In the genomic region with DNA sequence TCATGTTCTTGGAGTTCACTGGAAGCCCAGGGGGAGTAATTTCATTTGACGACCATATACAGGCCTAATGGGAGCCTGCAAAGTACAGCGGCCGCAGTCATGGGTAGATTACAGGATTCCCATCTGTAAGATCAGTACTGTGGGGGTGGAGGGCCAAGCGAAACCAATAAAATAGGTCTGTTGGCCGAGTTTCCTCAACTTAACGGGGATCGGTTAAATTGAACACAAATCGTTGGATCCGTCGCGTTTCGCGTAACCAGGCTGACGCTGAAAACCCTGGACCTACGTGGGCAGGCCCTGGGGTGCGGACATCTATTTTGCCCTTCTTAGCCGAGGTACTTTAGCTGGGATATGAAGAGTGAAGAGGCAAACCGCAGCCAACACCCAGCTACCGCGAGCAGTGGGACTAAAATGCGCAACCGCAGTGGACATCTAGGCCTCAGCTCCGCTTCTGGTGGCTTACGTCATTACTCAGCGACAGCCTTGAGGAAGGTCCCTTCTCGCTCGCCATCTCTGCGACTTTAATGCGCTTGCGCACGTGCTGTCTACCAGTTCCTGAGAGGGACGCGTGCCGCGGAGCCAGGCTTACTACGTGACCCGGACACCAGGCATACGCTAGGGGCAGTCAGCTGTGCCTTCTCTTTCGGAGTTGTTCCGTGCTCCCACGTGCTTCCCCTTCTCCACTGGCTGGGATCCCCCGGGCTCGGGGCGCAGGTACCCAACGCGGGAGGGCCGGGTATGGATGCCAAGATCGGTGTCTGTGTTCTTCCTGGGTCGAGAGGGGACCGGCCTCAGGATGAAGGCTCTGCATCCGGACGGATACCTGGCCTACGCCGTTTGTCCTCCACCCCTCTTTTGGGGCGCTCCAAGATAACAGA, we compare ENCODE assay signal across 8 cellular contexts. TPM values are rescaled to one million over a fixed set of nuclear protein-coding genes. Genes with fewer than 3 reads are reported as not detected.
DNase-seq lines count a peak whose midpoint lies in the region; ATAC-seq and TF ChIP-seq lines count a peak whose summit lies in the region.

A gene (plus strand): TSS at position 551 of the 878 bp plus-strand sequence. CDS start 2,597 bp downstream, outside the sequence.

- H3K36me3 Mint-ChIP-seq in natural killer cell treated with Interleukin-12 subunit alpha and Interleukin-12 subunit beta and Interleukin-15 and Interleukin-18, amount 100 ng/mL, for 72 hours: peaks cover 15% of the 10 kb centered on the region

- H3K4me2 ChIP-seq in Loucy (ENCODE audit: low read depth, low read length, poor library complexity, severe bottlenecking): peak within 1 kb of the TSS; percentile 77

- H3K4me1 Mint-ChIP-seq in natural killer cell treated with Interleukin-12 subunit alpha and Interleukin-12 subunit beta and Interleukin-15 and Interleukin-18, amount 100 ng/mL, for 72 hours (ENCODE audit: low read depth in 2 of 2): peaks cover 38 to 41% of the 10 kb centered on the region in 2 donors

- H3K9me3 Mint-ChIP-seq in natural killer cell treated with Interleukin-12 subunit alpha and Interleukin-12 subunit beta and Interleukin-15 and Interleukin-18, amount 100 ng/mL, for 72 hours: no peaks in the 10 kb centered on the region

- TF ChIP-seq POLR2A in Raji (IDR thresholded peaks at IDR 0.05; ENCODE audit: insufficient read depth, low read depth, low read length): peak; percentile 98

- H3K27me3 Mint-ChIP-seq in natural killer cell treated with Interleukin-12 subunit alpha and Interleukin-12 subunit beta and Interleukin-15 and Interleukin-18, amount 100 ng/mL, for 72 hours: no peaks in the 10 kb centered on the region

- H3K9ac ChIP-seq in Loucy (ENCODE audit: low read depth, low read length, poor library complexity, severe bottlenecking): peak within 1 kb of the TSS; percentile 76

- H3K4me1 ChIP-seq in Loucy (ENCODE audit: insufficient read depth, low read length, poor library complexity, severe bottlenecking): peaks cover 16% of the 10 kb centered on the region

- H4K20me1 ChIP-seq in Loucy (ENCODE audit: insufficient read depth, low read length, poor library complexity, severe bottlenecking): no peaks in the 10 kb centered on the region

- H3K36me3 ChIP-seq in H7 (replicated peaks; ENCODE audit: control insufficient read depth, insufficient read depth, low read length): peaks cover 16% of the 10 kb centered on the region
- peaks cover 33% of the 10 kb centered on the region for H3K36me3 ChIP-seq in Loucy (ENCODE audit: insufficient read depth, low read length)

- H3K9me2 ChIP-seq in Loucy (replicated peaks; ENCODE audit: low read depth, low read length): no peaks in the 10 kb centered on the region

- in situ Hi-C loops in G401 (cut with HindIII; ENCODE audit: low sequenced_read_pairs): no loop called here

- H3K4me3 Mint-ChIP-seq in natural killer cell treated with Interleukin-12 subunit alpha and Interleukin-12 subunit beta and Interleukin-15 and Interleukin-18, amount 100 ng/mL, for 72 hours: peak within 1 kb of the TSS; percentile 97

- H3K4me3 ChIP-seq in H7 (ENCODE audit: insufficient read depth, low read depth, low read length) (peak within 1 kb of the TSS; percentile 72), Loucy (ENCODE audit: low read length, poor library complexity, severe bottlenecking) (peak within 1 kb of the TSS; percentile 82)

- peaks cover 9% of the 10 kb centered on the region; the same call in 1 of the 2 replicates for H3F3A ChIP-seq in Loucy (ENCODE audit: low read depth)

- DNase-seq in G401 (ENCODE audit: low spot score) (peak; percentile 97), H7 (peak; percentile 89), fibroblast of peridontal ligament (ENCODE audit: extremely low read depth) (peak; percentile 99)
- peak; percentile 94 for DNase-seq in activated T-helper 9 cell treated with anti-CD3 and anti-CD28 coated beads, Interleukin-2, amount 50 U/mL, for 16 hours (ENCODE audit: low read depth)
- peak; percentile 98 for DNase-seq in natural killer cell treated with Interleukin-12 subunit alpha and Interleukin-12 subunit beta and Interleukin-15 and Interleukin-18, amount 100 ng/mL, for 72 hours (ENCODE audit: low spot score)
- DNase-seq in stimulated activated naive CD8-positive, alpha-beta T cell treated with anti-CD3 and anti-CD28 coated beads, Interleukin-15, Interleukin-2, amounts not matched to agents 100 U/mL and 50 U/mL, for 24 hours: peak; percentile 96

- H3K27me3 ChIP-seq in H7 (ENCODE audit: control insufficient read depth, insufficient read depth, low read length) (no peaks in the 10 kb centered on the region), Loucy (ENCODE audit: insufficient read depth, low read length, poor library complexity, severe bottlenecking) (no peaks in the 10 kb centered on the region)

- peak within 1 kb of the TSS; percentile 95 to 98 for H3K27ac Mint-ChIP-seq in natural killer cell treated with Interleukin-12 subunit alpha and Interleukin-12 subunit beta and Interleukin-15 and Interleukin-18, amount 100 ng/mL, for 72 hours

- peak; percentile 97 for ATAC-seq in natural killer cell treated with Interleukin-12 subunit alpha and Interleukin-12 subunit beta and Interleukin-15 and Interleukin-18, amount 100 ng/mL, for 72 hours
- peak; percentile 93 for ATAC-seq in stimulated activated naive CD8-positive, alpha-beta T cell treated with anti-CD3 and anti-CD28 coated beads, Interleukin-15, Interleukin-2, amounts not matched to agents 100 U/mL and 50 U/mL, for 24 hours

- peaks cover 33% of the 10 kb centered on the region for H3K79me2 ChIP-seq in Loucy (ENCODE audit: insufficient read depth, low read length)

- no peaks in the 10 kb centered on the region for H3K9me3 ChIP-seq in Loucy (ENCODE audit: insufficient read depth, low read depth, low read length)

- H2AFZ ChIP-seq in Loucy (ENCODE audit: low read length): peak within 1 kb of the TSS; percentile 82

- TF ChIP-seq CTCF in Loucy (conservative IDR thresholded peaks at IDR 0.05; ENCODE audit: low read length): no peak

RNA-seq across cellular contexts. Expression of the gene that starts here (rescaled TPM):
- 83.1 and 87.9 TPM in 2 replicates for total RNA-seq in G401 (2014; rRNA removed; shearing (Covaris generic))
- total RNA-seq in H7 (2014; rRNA removed; shearing (Covaris generic)): 50.2 and 55.5 TPM in 2 replicates
- 100 to 1,000 TPM in 1 of 2 donors, 10 to 100 TPM in 1; 93.6 to 135 TPM for total RNA-seq in natural killer cell treated with Interleukin-12 subunit alpha and Interleukin-12 subunit beta and Interleukin-15 and Interleukin-18, amount 100 ng/mL, for 72 hours

Comparison
In these comparisons a context has a peak if more than half of its experiments do, and no peak if none do; other contexts are left out.
1. Peak in every context shown above with its lines: DNase-seq, ATAC-seq and H3K4me3 ChIP-seq.